Comparison of ENCODE assay signal across 11 cellular contexts in genomic region chr11:34136420-34136819, GRCh38.
"Had no signal": no experiment of that assay in that cellular context is flagged by ENCODE, and none has a peak within 500 bp of the region (broad histone marks: within the 10 kb centered on the region; RNA-seq: fewer than 3 reads in every experiment).

No MANE protein-coding gene starts in this region.

- H3K27ac ChIP-seq: gastrocnemius medialis, neutrophil, suprapubic skin, thyroid gland had no signal

- ATAC-seq: esophagus mucosa; gastrocnemius medialis; naive thymus-derived CD4-positive, alpha-beta T cell; right cardiac atrium; stimulated activated naive CD8-positive, alpha-beta T cell treated with anti-CD3 and anti-CD28 coated beads, Interleukin-15, Interleukin-2, amounts not matched to agents 100 U/mL and 50 U/mL, for 24 hours had no signal

- H3K27me3 ChIP-seq: gastrocnemius medialis, neutrophil, suprapubic skin, thyroid gland had no signal

- DNase-seq: effector memory CD4-positive, alpha-beta T cell; gastrocnemius medialis; naive thymus-derived CD4-positive, alpha-beta T cell; right cardiac atrium; small intestine; stimulated activated CD4-positive, alpha-beta T cell treated with anti-CD3 and anti-CD28 coated beads, Interleukin-12 subunit alpha, Interleukin-12 subunit beta, amount 100 ng/mL, for 4 hours; stimulated activated naive CD8-positive, alpha-beta T cell treated with anti-CD3 and anti-CD28 coated beads, Interleukin-15, Interleukin-2, amounts not matched to agents 100 U/mL and 50 U/mL, for 24 hours; thyroid gland had no signal

- H3K4me3 ChIP-seq: gastrocnemius medialis, suprapubic skin, thyroid gland had no signal
